8 cellular contexts compared by ENCODE assay signal in genomic region chr1:181087400-181087901, GRCh38. TPM values are rescaled to one million over a fixed set of nuclear protein-coding genes. Genes with fewer than 3 reads are reported as not detected.
DNase-seq lines count a peak whose midpoint lies in the region; TF ChIP-seq lines count a peak whose summit lies in the region.

No MANE protein-coding gene starts in this region.

- H3K27ac Mint-ChIP-seq in MCF 10A (ENCODE audit: low read depth, unreplicated experiment), result peak overlapping the region; percentile 94
- H3K27ac Mint-ChIP-seq in endodermal cell, result no peak overlapping the region

- H3K4me1 ChIP-seq in breast epithelium (peaks cover 0 to 9% of the 10 kb centered on the region in 2 donors), endodermal cell (ENCODE audit: control insufficient read depth, insufficient read depth, low read length) (peaks cover 9% of the 10 kb centered on the region), uterus (no peaks in the 10 kb centered on the region)

- no peak overlapping the region for H3K4me3 ChIP-seq in breast epithelium
- peak overlapping the region; percentile 98 for H3K4me3 ChIP-seq in endodermal cell (ENCODE audit: low read length)
- H3K4me3 ChIP-seq in uterus, result no peak overlapping the region

- CTCF ChIA-PET in MCF 10A (lab: Yijun Ruan, JAX), result interaction anchor here (0.6 to 12.1 kb wide), 11 partner anchors 9 to 134 kb away, joined by 3 to 215 read pairs (median 4); no protein-coding TSS in a partner anchor

- no peaks in the 10 kb centered on the region for H3K9me3 ChIP-seq in breast epithelium
- no peaks in the 10 kb centered on the region for H3K9me3 ChIP-seq in endodermal cell (ENCODE audit: control insufficient read depth, low read length)
- no peaks in the 10 kb centered on the region for H3K9me3 ChIP-seq in uterus

- H3K9ac ChIP-seq in endodermal cell (ENCODE audit: extremely low read depth, low read length, poor library complexity, severe bottlenecking), result no peak overlapping the region

- H3K9me3 Mint-ChIP-seq in MCF 10A (ENCODE audit: unreplicated experiment) (no peaks in the 10 kb centered on the region), endodermal cell (no peaks in the 10 kb centered on the region)

- H3K36me3 Mint-ChIP-seq in MCF 10A (ENCODE audit: insufficient read depth, unreplicated experiment), result peaks cover 47% of the 10 kb centered on the region
- H3K36me3 Mint-ChIP-seq in endodermal cell (ENCODE audit: low read depth), result peaks cover 12% of the 10 kb centered on the region

- H3K36me3 ChIP-seq in breast epithelium, result no peaks in the 10 kb centered on the region
- H3K36me3 ChIP-seq in endodermal cell (ENCODE audit: control insufficient read depth, insufficient read depth, low read length), result peaks cover 16% of the 10 kb centered on the region
- no peaks in the 10 kb centered on the region for H3K36me3 ChIP-seq in uterus

- DNase-seq in MCF 10A (ENCODE audit: unreplicated experiment) (peak; percentile 54), breast epithelium (ENCODE audit: low spot score in 2 of 2) (no peak), RKO (ENCODE audit: low spot score) (peak; percentile 43), endodermal cell (no peak), uterus (no peak), NCI-H1092 (lab: John Stamatoyannopoulos, UW) (no peak), SK-N-DZ (ENCODE audit: low spot score) (no peak)
- DNase-seq in activated CD8-positive, alpha-beta memory T cell treated with anti-CD3 and anti-CD28 coated beads for 24 hours, result no peak

- no TSS peak for BruUV-seq in MCF 10A (replicated peaks; lab: Mats Ljungman, UMichigan)

- H3K27me3 ChIP-seq in breast epithelium (no peaks in the 10 kb centered on the region), endodermal cell (ENCODE audit: control insufficient read depth, insufficient read depth, low read length, poor library complexity, severe bottlenecking) (no peaks in the 10 kb centered on the region), uterus (no peaks in the 10 kb centered on the region)

- H3K4me1 Mint-ChIP-seq in MCF 10A (ENCODE audit: insufficient read depth, unreplicated experiment), result peaks cover 35% of the 10 kb centered on the region
- H3K4me1 Mint-ChIP-seq in endodermal cell, result peaks cover 26% of the 10 kb centered on the region

- TF ChIP-seq CTCF in MCF 10A (IDR thresholded peaks at IDR 0.05; ENCODE audit: unreplicated experiment) (no peak), breast epithelium (IDR thresholded peaks at IDR 0.05) (no peak), endodermal cell (conservative IDR thresholded peaks at IDR 0.05) (no peak), uterus (IDR thresholded peaks at IDR 0.05) (no peak)

- POLR2A ChIA-PET in MCF 10A (lab: Yijun Ruan, JAX), result interaction anchor here (0.7 to 38.3 kb wide), 16 partner anchors 9 to 586 kb away, joined by 3 to 1402 read pairs (median 5); partner anchors contain the start of genes MR1 and STX6

- no peak overlapping the region for H3K27ac ChIP-seq in breast epithelium
- H3K27ac ChIP-seq in endodermal cell (ENCODE audit: low read depth, low read length), result no peak overlapping the region
- peak overlapping the region; percentile 16 to 98 for H3K27ac ChIP-seq in uterus

- TF ChIP-seq POLR2A in breast epithelium (IDR thresholded peaks at IDR 0.05) (no peak), uterus (IDR thresholded peaks at IDR 0.05) (no peak)

- peak overlapping the region; percentile 100 for H3K4me3 Mint-ChIP-seq in MCF 10A (ENCODE audit: unreplicated experiment)
- no peak overlapping the region for H3K4me3 Mint-ChIP-seq in endodermal cell

- intact Hi-C loops in MCF 10A (cut with micrococcal nuclease), result loop anchor here (1.0 to 5.0 kb wide), 2 partner anchors 205 to 570 kb away; no protein-coding TSS in a partner anchor
- intact Hi-C loops in breast epithelium (cut with DNase I; ENCODE audit: low total_unique reads), result loop anchor here (10.0 kb wide), 1 partner anchor 53 kb away; the partner anchor contains the start of gene MR1
- intact Hi-C loops in uterus (cut with DNase I; ENCODE audit: low total_unique reads), result no loop called here

- WGBS in endodermal cell (ENCODE audit: insufficient coverage in 1 of 2, insufficient read length in 1 of 2), 2 experiments, result 89 to 93% methylated on average over 6 to 8 of the region's 8 CpGs

- H3K27me3 Mint-ChIP-seq in MCF 10A (ENCODE audit: insufficient read depth, unreplicated experiment) (no peaks in the 10 kb centered on the region), endodermal cell (ENCODE audit: insufficient read depth) (peaks cover 33% of the 10 kb centered on the region)

RNA-seq across cellular contexts. Expression of gene IER5, which starts 1.0 kb away (rescaled TPM):
- 47.5 and 49.5 TPM in 2 replicates for total RNA-seq in MCF 10A (2022)
- total RNA-seq in breast epithelium, result 10 to 100 TPM in 2 of 3 donors, 1 to 10 TPM in 1; 6.9 to 19.7 (median 18.1) TPM
- 10 to 100 TPM; 13.2 to 21.2 TPM for total RNA-seq in endodermal cell
- polyA plus RNA-seq in endodermal cell (2013, experiment 1 of 2), result 16.8 TPM
- polyA plus RNA-seq in endodermal cell (2013, experiment 2 of 2), result 18.5 TPM
- 10 to 100 TPM; 19.4 to 34.8 (median 24.2) TPM for total RNA-seq in uterus
- 6.8 and 8.7 TPM in 2 replicates for polyA plus RNA-seq in SK-N-DZ (2014; cell fraction: cytosol; rRNA removed)
- 5.2 and 6.5 TPM in 2 replicates for polyA plus RNA-seq in SK-N-DZ (2014; cell fraction: nucleus; rRNA removed)

RNA-seq across cellular contexts. Expression of gene MR1, which starts 53.7 kb away (rescaled TPM):
- 33.4 and 46.6 TPM in 2 replicates for total RNA-seq in MCF 10A (2022)
- total RNA-seq in breast epithelium, result 10 to 100 TPM; 12.8 to 23.4 (median 15.2) TPM
- total RNA-seq in endodermal cell, result under 1 TPM; 0.22 to 0.35 TPM
- 0.32 TPM for polyA plus RNA-seq in endodermal cell (2013, experiment 1 of 2)
- polyA plus RNA-seq in endodermal cell (2013, experiment 2 of 2), result 0.25 TPM
- total RNA-seq in uterus, result 10 to 100 TPM; 13.8 to 29.7 (median 16.2) TPM
- 0.07 and 0.42 TPM in 2 replicates for polyA plus RNA-seq in SK-N-DZ (2014; cell fraction: cytosol; rRNA removed)
- polyA plus RNA-seq in SK-N-DZ (2014; cell fraction: nucleus; rRNA removed), result 0.05 TPM in 1 of 2 replicates, not detected in the other

Comparison
In these comparisons a context has a peak if more than half of its experiments do, and no peak if none do; other contexts are left out.
1. DNase-seq: peak in MCF 10A (single experiment) and RKO (single experiment); none in breast epithelium (0 of 2), endodermal cell (single experiment), uterus (0 of 2), NCI-H1092 (single experiment), SK-N-DZ (single experiment) and activated CD8-positive, alpha-beta memory T cell treated with anti-CD3 and anti-CD28 coated beads for 24 hours (single experiment).
2. H3K27ac ChIP-seq: peak in uterus (2 of 2); none in breast epithelium (0 of 2) and endodermal cell (single experiment).
3. RNA of gene MR1, which starts 53.7 kb away (total RNA-seq): 33.4 to 46.6 TPM in MCF 10A, 13.8 to 29.7 TPM in uterus and 12.8 to 23.4 TPM in breast epithelium; 0.22 to 0.35 TPM in endodermal cell; every median in the first group is over 10 times any median in the second.